Comparison of ENCODE assay signal across 30 cellular contexts in the genomic region with DNA sequence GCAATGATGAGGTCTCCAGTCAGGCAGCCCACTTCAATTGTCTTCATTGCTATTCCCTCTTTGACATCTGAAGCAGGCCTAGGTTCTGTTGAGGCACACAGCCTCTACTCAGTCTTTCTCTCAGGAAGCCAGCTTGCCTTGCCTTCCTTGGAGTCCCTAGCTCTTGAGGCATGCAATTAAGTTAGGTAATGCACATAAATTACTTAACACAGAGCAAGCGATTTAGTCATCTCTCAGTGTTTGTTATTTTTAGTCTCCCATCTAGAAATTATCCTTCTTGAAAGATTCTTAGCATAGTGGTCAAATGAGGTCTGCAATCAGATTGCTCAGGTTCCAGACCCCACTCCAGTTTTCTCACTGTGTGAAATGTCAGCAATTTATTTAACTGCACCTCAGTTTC. TPM values are rescaled to one million over a fixed set of nuclear protein-coding genes. Genes with fewer than 3 reads are reported as not detected.
DNase-seq lines count a peak whose midpoint lies in the region; ATAC-seq, FAIRE-seq and TF ChIP-seq lines count a peak whose summit lies in the region.
"Had no signal": no experiment of that assay in that cellular context is flagged by ENCODE, and none has a peak within 500 bp of the region (broad histone marks: within the 10 kb centered on the region; RNA-seq: fewer than 3 reads in every experiment).

No MANE protein-coding gene starts in this region.

- H3K9me3 Mint-ChIP-seq in astrocyte (ENCODE audit: unreplicated experiment): peaks cover 10% of the 10 kb centered on the region
- peaks cover 0 to 10% (median 5%) of the 10 kb centered on the region in 6 donors for H3K9me3 Mint-ChIP-seq in immature natural killer cell

- H3K9me3 ChIP-seq in astrocyte (ENCODE audit: insufficient read depth, low read depth, low read length) (peaks cover 2% of the 10 kb centered on the region), OCI-LY7 (ENCODE audit: low read length) (no peaks in the 10 kb centered on the region)
- H3K9me3 ChIP-seq: BE2C had no signal

- no peak overlapping the region for H3K4me3 Mint-ChIP-seq in astrocyte (ENCODE audit: unreplicated experiment)
- H3K4me3 Mint-ChIP-seq in immature natural killer cell: no peak overlapping the region
- H3K4me3 Mint-ChIP-seq: activated naive CD4-positive, alpha-beta T cell treated with anti-CD3 and anti-CD28 coated beads for 36 hours; central memory CD8-positive, alpha-beta T cell; naive B cell; stimulated activated naive CD8-positive, alpha-beta T cell treated with anti-CD3 and anti-CD28 coated beads, Interleukin-15, amount 100 ng/mL, for 72 hours; T-helper 17 cell had no signal

- no peak overlapping the region for H2AFZ ChIP-seq in astrocyte (ENCODE audit: low read depth, low read length)
- no peak overlapping the region for H2AFZ ChIP-seq in OCI-LY7 (ENCODE audit: low read length)

- POLR2A ChIA-PET in OCI-LY7 (lab: Charles Lee): interaction anchor here (0.5 to 0.8 kb wide), 2 partner anchors 8 to 101 kb away, joined by 3 read pairs; no protein-coding TSS in a partner anchor

- H3K4me2 ChIP-seq in astrocyte (ENCODE audit: low read length) (no peak overlapping the region), OCI-LY7 (ENCODE audit: low read length) (no peak overlapping the region)

- no peaks in the 10 kb centered on the region for H3K27me3 Mint-ChIP-seq in astrocyte (ENCODE audit: low read depth, unreplicated experiment)
- H3K27me3 Mint-ChIP-seq in immature natural killer cell (ENCODE audit: low read depth in 3 of 3): peaks cover 0 to 4% (median 0%) of the 10 kb centered on the region in 3 donors

- H3K9me2 ChIP-seq in OCI-LY7 (ENCODE audit: insufficient read depth, low read length): no peaks in the 10 kb centered on the region

- no peak overlapping the region for H3K4me3 ChIP-seq in AG09309 (ENCODE audit: control insufficient read depth, low read depth, low read length)
- H3K4me3 ChIP-seq in astrocyte (ENCODE audit: insufficient read depth, low read depth, low read length): no peak overlapping the region
- no peak overlapping the region for H3K4me3 ChIP-seq in foreskin fibroblast (ENCODE audit: low read depth in 1 of 2, low read length in 2 of 2)
- H3K4me3 ChIP-seq in OCI-LY7 (ENCODE audit: low read depth, low read length, poor library complexity, severe bottlenecking): no peak overlapping the region
- H3K4me3 ChIP-seq: gastroesophageal sphincter, right atrium auricular region, SJCRH30, tibial artery had no signal

- no peaks in the 10 kb centered on the region for H4K20me1 ChIP-seq in astrocyte (ENCODE audit: insufficient read depth, low read length)
- H4K20me1 ChIP-seq in OCI-LY7 (ENCODE audit: insufficient read depth, low read length): no peaks in the 10 kb centered on the region

- ATAC-seq in HG03280 (IDR thresholded peaks at IDR 0.05; ENCODE audit: unreplicated experiment): no peak
- ATAC-seq: gastroesophageal sphincter; PC-3; stimulated activated naive CD8-positive, alpha-beta T cell treated with anti-CD3 and anti-CD28 coated beads, Interleukin-15, amount 100 ng/mL, for 72 hours; T-helper 17 cell had no signal

- CTCF ChIA-PET in OCI-LY7 (lab: Charles Lee; ENCODE audit: unreplicated experiment): no interaction called here

- no peaks in the 10 kb centered on the region for H3K27me3 ChIP-seq in astrocyte (ENCODE audit: insufficient read depth, low read length)
- H3K27me3 ChIP-seq: BE2C, gastroesophageal sphincter, right atrium auricular region, SJCRH30, tibial artery had no signal

- BruUV-seq in OCI-LY7 (replicated peaks; lab: Mats Ljungman, UMichigan): no TSS peak

- no peak overlapping the region for H3K9ac ChIP-seq in astrocyte (ENCODE audit: low read length)

- intact Hi-C loops in OCI-LY7 (cut with micrococcal nuclease; ENCODE audit: unreplicated experiment): no loop called here

- H3K4me1 ChIP-seq in astrocyte (ENCODE audit: insufficient read depth, low read length): peaks cover 12% of the 10 kb centered on the region
- no peaks in the 10 kb centered on the region for H3K4me1 ChIP-seq in OCI-LY7 (ENCODE audit: insufficient read depth, low read length, poor library complexity, severe bottlenecking)
- H3K4me1 ChIP-seq: BE2C, gastroesophageal sphincter, right atrium auricular region, tibial artery had no signal

- H3K27ac ChIP-seq in astrocyte (ENCODE audit: low read depth, low read length) (no peak overlapping the region), OCI-LY7 (ENCODE audit: low read depth, low read length, poor library complexity, severe bottlenecking) (no peak overlapping the region)
- H3K27ac ChIP-seq: gastroesophageal sphincter, right atrium auricular region, SJCRH30, tibial artery had no signal

- DNase-seq in AG09309 (ENCODE audit: low read depth): peak; percentile 16
- DNase-seq in GM04504 (ENCODE audit: low read depth): peak; percentile 21
- peak; percentile 72 for DNase-seq in astrocyte (ENCODE audit: low read depth)
- DNase-seq in foreskin fibroblast: peak; percentile 24 to 58
- no peak for DNase-seq in immature natural killer cell
- DNase-seq in iPS-NIHi7 (ENCODE audit: extremely low spot score): no peak
- DNase-seq in OCI-LY7 (ENCODE audit: low spot score): no peak
- DNase-seq: activated CD4-positive, alpha-beta T cell treated with anti-CD3 and anti-CD28 coated beads for 4 hours; activated naive CD4-positive, alpha-beta T cell treated with anti-CD3 and anti-CD28 coated beads for 36 hours; activated T-cell treated with anti-CD3 and anti-CD28 coated beads, Interleukin-2, amount 50 U/mL, for 48 hours; anterior cingulate cortex; BE2C; DND-41; H7; mesendoderm; MV-4-11; naive B cell; NCI-H1694 treated with DMSO at 0.1 percent for 48 hours; NCI-H748 treated with DMSO at 0.1 percent for 48 hours; PC-3; SJCRH30; stimulated activated naive CD8-positive, alpha-beta T cell treated with anti-CD3 and anti-CD28 coated beads, Interleukin-15, amount 100 ng/mL, for 72 hours; T-helper 17 cell; tibial artery had no signal

- H3K79me2 ChIP-seq in astrocyte (ENCODE audit: insufficient read depth, low read length) (no peaks in the 10 kb centered on the region), OCI-LY7 (ENCODE audit: insufficient read depth, low read depth, low read length) (no peaks in the 10 kb centered on the region)

- H3K4me1 Mint-ChIP-seq in astrocyte (ENCODE audit: low read depth, unreplicated experiment): peaks cover 15% of the 10 kb centered on the region
- H3K4me1 Mint-ChIP-seq in immature natural killer cell: no peaks in the 10 kb centered on the region
- H3K4me1 Mint-ChIP-seq: central memory CD8-positive, alpha-beta T cell; naive B cell; stimulated activated naive CD8-positive, alpha-beta T cell treated with anti-CD3 and anti-CD28 coated beads, Interleukin-15, amount 100 ng/mL, for 72 hours; T-helper 17 cell had no signal

- no peaks in the 10 kb centered on the region for H3K36me3 Mint-ChIP-seq in astrocyte (ENCODE audit: low read depth, unreplicated experiment)
- H3K36me3 Mint-ChIP-seq in immature natural killer cell: peaks cover 0 to 3% (median 0%) of the 10 kb centered on the region in 3 donors

- no peak for TF ChIP-seq CTCF in AG09309 (IDR thresholded peaks at IDR 0.05; ENCODE audit: control insufficient read depth, insufficient read depth, low read depth, low read length, missing control alignments)
- no peak for TF ChIP-seq CTCF in astrocyte (IDR thresholded peaks at IDR 0.05; ENCODE audit: insufficient read depth, low read depth, low read length)
- no peak for TF ChIP-seq CTCF in foreskin fibroblast (IDR thresholded peaks at IDR 0.05; ENCODE audit: low read depth, low read length)
- TF ChIP-seq CTCF in OCI-LY7 (conservative IDR thresholded peaks at IDR 0.05; ENCODE audit: low read length): no peak

- no peaks in the 10 kb centered on the region for H3K36me3 ChIP-seq in astrocyte (ENCODE audit: insufficient read depth, low read length)
- no peaks in the 10 kb centered on the region for H3K36me3 ChIP-seq in OCI-LY7 (ENCODE audit: insufficient read depth, low read length)
- H3K36me3 ChIP-seq: BE2C, gastroesophageal sphincter, right atrium auricular region, SJCRH30, tibial artery had no signal

- H3K27ac Mint-ChIP-seq in astrocyte (ENCODE audit: unreplicated experiment) (no peak overlapping the region), immature natural killer cell (no peak overlapping the region)
- H3K27ac Mint-ChIP-seq: activated naive CD4-positive, alpha-beta T cell treated with anti-CD3 and anti-CD28 coated beads for 36 hours; naive B cell; stimulated activated naive CD8-positive, alpha-beta T cell treated with anti-CD3 and anti-CD28 coated beads, Interleukin-15, amount 100 ng/mL, for 72 hours; T-helper 17 cell had no signal

- no peak for FAIRE-seq in astrocyte (lab: Jason Lieb, UNC)

RNA-seq across cellular contexts. Expression of gene SULT1C4, which starts 32.0 kb away (rescaled TPM):
- total RNA-seq in astrocyte (1.1 and 1.8 TPM in 2 replicates), OCI-LY7 (2022) (not detected in 2 replicates)
- not detected for polyA plus RNA-seq in immature natural killer cell
- not detected in 2 replicates for total RNA-seq in OCI-LY7 (2014; rRNA removed; shearing (Covaris generic))
- total RNA-seq: activated CD8-positive, alpha-beta memory T cell treated with anti-CD3 and anti-CD28 coated beads for 36 hours; activated naive CD4-positive, alpha-beta T cell treated with anti-CD3 and anti-CD28 coated beads for 36 hours; osteoblast; PC-3 had no signal

RNA-seq across cellular contexts. Expression of gene GCC2, which starts 39.2 kb away (rescaled TPM):
- total RNA-seq in astrocyte (49.3 and 53.9 TPM in 2 replicates), OCI-LY7 (2022) (43.9 and 51.1 TPM in 2 replicates)
- polyA plus RNA-seq in immature natural killer cell: 10 to 100 TPM in 2 of 3 donors, 1 to 10 TPM in 1; 9.7 to 65.9 (median 21.6) TPM
- 19.7 and 28.2 TPM in 2 replicates for total RNA-seq in OCI-LY7 (2014; rRNA removed; shearing (Covaris generic))

Comparison
In these comparisons a context has a peak if more than half of its experiments do, and no peak if none do; other contexts are left out.
1. DNase-seq: peak in AG09309 (single experiment), GM04504 (single experiment), astrocyte (single experiment) and foreskin fibroblast (2 of 2); none in immature natural killer cell (0 of 3), iPS-NIHi7 (single experiment) and OCI-LY7 (single experiment).